In genomic region chr7:137670521-137671064, GRCh38 we compare ENCODE assay signal across 12 cellular contexts.
DNase-seq lines count a peak whose midpoint lies in the region; ATAC-seq and TF ChIP-seq lines count a peak whose summit lies in the region.
"Had no signal": no experiment of that assay in that cellular context is flagged by ENCODE, and none has a peak within 500 bp of the region (broad histone marks: within the 10 kb centered on the region; RNA-seq: fewer than 3 reads in every experiment).

No MANE protein-coding gene starts in this region.

- in situ Hi-C loops in mammary epithelial cell (cut with MboI; ENCODE audit: low sequenced_read_pairs in 2 of 2), result no loop called here

- DNase-seq in mammary epithelial cell (peak; percentile 78), skeletal muscle cell (ENCODE audit: low read depth) (peak; percentile 22), suprapubic skin (ENCODE audit: low spot score in 2 of 2) (no peak), vagina (ENCODE audit: extremely low spot score in 2 of 2) (no peak), NCI-H748 treated with DMSO at 0.1 percent for 48 hours (lab: John Stamatoyannopoulos, UW) (no peak)
- DNase-seq: activated T-cell treated with anti-CD3 and anti-CD28 coated beads, Interleukin-2, amount 50 U/mL, for 72 hours; cerebellar nuclear complex; NCI-H2029; transverse colon had no signal

- H3K4me2 ChIP-seq in mammary epithelial cell (ENCODE audit: insufficient read depth, low read depth, low read length), result peak overlapping the region; percentile 44

- no TSS peak for BruUV-seq in mammary epithelial cell (replicated peaks; lab: Mats Ljungman, UMichigan)

- H3K27me3 ChIP-seq in mammary epithelial cell (ENCODE audit: insufficient read depth, low read length), result no peaks in the 10 kb centered on the region
- H3K27me3 ChIP-seq in suprapubic skin, result no peaks in the 10 kb centered on the region
- no peaks in the 10 kb centered on the region for H3K27me3 ChIP-seq in vagina
- H3K27me3 ChIP-seq: transverse colon had no signal

- H3K4me3 ChIP-seq in mammary epithelial cell (replicated peaks in 1 of 3; ENCODE audit: insufficient read depth in 1 of 3, low read depth in 2 of 3, low read length in 3 of 3) (no peak overlapping the region), skeletal muscle cell (ENCODE audit: low read depth, low read length) (no peak overlapping the region), suprapubic skin (no peak overlapping the region), vagina (no peak overlapping the region)
- H3K4me3 ChIP-seq: lung, transverse colon had no signal

- H2AFZ ChIP-seq in mammary epithelial cell (ENCODE audit: low read depth, low read length), result peak overlapping the region; percentile 6

- H3K9me3 ChIP-seq in mammary epithelial cell (replicated peaks; ENCODE audit: insufficient read depth, low read length), result no peaks in the 10 kb centered on the region
- no peaks in the 10 kb centered on the region for H3K9me3 ChIP-seq in suprapubic skin
- H3K9me3 ChIP-seq in vagina, result no peaks in the 10 kb centered on the region
- H3K9me3 ChIP-seq: transverse colon had no signal

- TF ChIP-seq EP300 in suprapubic skin (IDR thresholded peaks at IDR 0.05), result no peak

- H3K36me3 ChIP-seq in mammary epithelial cell (ENCODE audit: insufficient read depth, low read length) (no peaks in the 10 kb centered on the region), suprapubic skin (no peaks in the 10 kb centered on the region), vagina (no peaks in the 10 kb centered on the region)
- H3K36me3 ChIP-seq: transverse colon had no signal

- intact Hi-C loops in mammary epithelial cell (cut with micrococcal nuclease) (no loop called here), vagina (cut with DNase I) (no loop called here)

- dilution Hi-C loops in mammary epithelial cell (cut with HindIII; ENCODE audit: low sequenced_read_pairs), result no loop called here

- ATAC-seq in GM18867 (IDR thresholded peaks at IDR 0.05; ENCODE audit: unreplicated experiment), result peak; percentile 57
- ATAC-seq in HG03045 (IDR thresholded peaks at IDR 0.05; ENCODE audit: unreplicated experiment), result peak; percentile 50

- TF ChIP-seq POLR2A in suprapubic skin (IDR thresholded peaks at IDR 0.05), result no peak
- no peak for TF ChIP-seq POLR2A in vagina (IDR thresholded peaks at IDR 0.05)

- CTCF ChIA-PET in mammary epithelial cell (lab: Charles Lee; ENCODE audit: low non-redundant PET), result no interaction called here

- H4K20me1 ChIP-seq in mammary epithelial cell (ENCODE audit: insufficient read depth, low read length), result no peaks in the 10 kb centered on the region

- TF ChIP-seq CTCF in mammary epithelial cell (conservative IDR thresholded peaks at IDR 0.05 in 1 of 2, IDR thresholded peaks at IDR 0.05 in 1 of 2; ENCODE audit: extremely low read depth in 1 of 2, insufficient read depth in 1 of 2, low read depth in 1 of 2, low read length in 2 of 2) (no peak), suprapubic skin (IDR thresholded peaks at IDR 0.05) (no peak), vagina (IDR thresholded peaks at IDR 0.05) (no peak)

- H3K4me1 ChIP-seq in mammary epithelial cell (ENCODE audit: insufficient read depth, low read length) (peaks cover 35% of the 10 kb centered on the region), suprapubic skin (no peaks in the 10 kb centered on the region), vagina (no peaks in the 10 kb centered on the region)
- H3K4me1 ChIP-seq: transverse colon had no signal

- 21% methylated on average over 4 of the region's 4 CpGs for WGBS in mammary epithelial cell (ENCODE audit: low coverage, missing lambda C conversion rate)
- 50% methylated on average over 4 of the region's 4 CpGs for WGBS in suprapubic skin

- no peak overlapping the region for H3K27ac ChIP-seq in mammary epithelial cell (ENCODE audit: insufficient read depth, low read depth, low read length)
- H3K27ac ChIP-seq in suprapubic skin, result no peak overlapping the region
- H3K27ac ChIP-seq in vagina, result no peak overlapping the region
- H3K27ac ChIP-seq: transverse colon had no signal

- H3K9ac ChIP-seq in mammary epithelial cell (ENCODE audit: insufficient read depth, low read length), result no peak overlapping the region

- H3K79me2 ChIP-seq in mammary epithelial cell (ENCODE audit: insufficient read depth, low read length), result no peaks in the 10 kb centered on the region

Comparison
In these comparisons a context has a peak if more than half of its experiments do, and no peak if none do; other contexts are left out.
1. DNase-seq: peak in mammary epithelial cell (single experiment) and skeletal muscle cell (single experiment); none in suprapubic skin (0 of 2), vagina (0 of 2) and NCI-H748 treated with DMSO at 0.1 percent for 48 hours (single experiment).